In genomic region chr1:23423415-23424170, GRCh38 we compare ENCODE assay signal across 1 cellular context.
TF ChIP-seq lines count a peak whose summit lies in the region.

No MANE protein-coding gene starts in this region.

TF ChIP-seq in IMR-90, 13 proteins besides CTCF, POLR2A, EP300 and RAD21 (continued from another document):
- TF ChIP-seq MAZ (IDR thresholded peaks at IDR 0.05; ENCODE audit: borderline replicate concordance, low read depth, low read length) (no peak), MXI1 (IDR thresholded peaks at IDR 0.05; ENCODE audit: borderline replicate concordance, low read depth, low read length) (no peak)
